ENCODE assay signal across 8 cellular contexts in the genomic region with DNA sequence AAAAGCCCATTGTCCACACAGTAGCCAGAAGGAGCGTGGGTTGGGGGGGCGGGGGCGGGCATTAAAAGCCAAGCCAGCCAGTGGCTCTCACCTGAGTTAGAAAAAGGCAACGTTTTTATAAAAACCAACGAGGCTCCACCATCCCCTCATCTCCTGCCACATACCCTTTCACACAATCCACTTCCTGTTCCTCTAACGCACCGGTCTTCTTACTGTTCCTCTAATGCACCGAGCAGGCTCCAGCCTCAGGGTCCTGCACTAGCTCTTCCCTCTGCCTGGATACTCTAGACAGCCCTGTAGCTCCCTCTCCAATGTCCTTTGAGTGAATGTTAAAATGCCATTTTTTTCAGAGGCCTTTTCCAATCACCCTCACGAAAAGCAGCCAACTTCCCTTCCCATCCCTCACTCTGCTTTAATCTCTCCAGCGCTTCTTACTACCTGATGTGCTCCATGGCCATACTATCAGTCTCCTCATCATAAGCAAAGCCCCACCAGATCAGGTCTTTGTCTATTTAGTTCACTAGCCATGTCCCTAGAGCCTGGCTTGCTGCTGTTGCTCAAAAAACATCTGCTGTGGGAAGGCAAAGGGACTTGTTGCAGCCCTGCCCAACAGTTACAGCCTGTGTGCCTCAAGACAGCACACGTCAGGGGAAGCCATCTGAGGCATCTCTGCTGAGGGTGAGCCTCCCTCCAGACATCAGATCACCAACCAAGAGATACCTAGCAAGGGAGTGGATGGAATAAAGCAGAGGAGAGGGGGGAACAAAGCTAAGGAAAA. TPM values are rescaled to one million over a fixed set of nuclear protein-coding genes. Genes with fewer than 3 reads are reported as not detected.
DNase-seq lines count a peak whose midpoint lies in the region; ATAC-seq, FAIRE-seq and TF ChIP-seq lines count a peak whose summit lies in the region.

No MANE protein-coding gene starts in this region.

- H2AFZ ChIP-seq in Loucy (ENCODE audit: low read length) = no peak overlapping the region
- no peak overlapping the region for H2AFZ ChIP-seq in GM12878 (ENCODE audit: control insufficient read depth, low read depth, low read length)

- peak overlapping the region; percentile 27 for H3K27ac ChIP-seq in GM12878 (ENCODE audit: control insufficient read depth, insufficient read depth)

- peak overlapping the region; percentile 87 to 97 (median 92) for H3K27ac Mint-ChIP-seq in naive thymus-derived CD8-positive, alpha-beta T cell

- peaks cover 80% of the 10 kb centered on the region for H4K20me1 ChIP-seq in Loucy (ENCODE audit: insufficient read depth, low read length, poor library complexity, severe bottlenecking)
- 0 out of 2 replicates have a peak, but pooled peaks cover 3% of the 10 kb centered on the region for H4K20me1 ChIP-seq in GM12878 (ENCODE audit: control insufficient read depth, insufficient read depth)

- peaks cover 0 to 30% (median 0%) of the 10 kb centered on the region in 3 donors for H3K36me3 Mint-ChIP-seq in naive thymus-derived CD8-positive, alpha-beta T cell

- H3K4me3 ChIP-seq in Loucy (ENCODE audit: low read length, poor library complexity, severe bottlenecking) (peak overlapping the region; percentile 75), GM12878 (peak overlapping the region; percentile 59)

- H3K4me1 ChIP-seq in Loucy (ENCODE audit: insufficient read depth, low read length, poor library complexity, severe bottlenecking) = peaks cover 69% of the 10 kb centered on the region
- peaks cover 10% of the 10 kb centered on the region for H3K4me1 ChIP-seq in GM12878 (ENCODE audit: control insufficient read depth, insufficient read depth, low read length)

- POLR2A ChIA-PET in GM12878 (lab: Charles Lee) = interaction anchor here (1.0 to 5.8 kb wide), 5 partner anchors 8 to 61 kb away, joined by 5 to 76 read pairs (median 38); a partner anchor contains a TSS
- POLR2A ChIA-PET in naive thymus-derived CD8-positive, alpha-beta T cell (lab: Charles Lee) = interaction anchor here (0.6 to 2.1 kb wide), 6 partner anchors 17 to 1262 kb away, joined by 3 to 7 read pairs (median 4); a partner anchor contains a TSS

- H3K79me2 ChIP-seq in Loucy (ENCODE audit: insufficient read depth, low read length) (peaks cover 88% of the 10 kb centered on the region), GM12878 (ENCODE audit: control insufficient read depth, insufficient read depth, low read length) (peaks cover 85% of the 10 kb centered on the region)

- peak; percentile 48 for ATAC-seq in GM12878
- ATAC-seq in naive thymus-derived CD8-positive, alpha-beta T cell = peak; percentile 34 to 41
- no peak for ATAC-seq in GM19467 (IDR thresholded peaks at IDR 0.05; ENCODE audit: unreplicated experiment)

- H3K4me1 Mint-ChIP-seq in naive thymus-derived CD8-positive, alpha-beta T cell = peaks cover 51 to 93% (median 89%) of the 10 kb centered on the region in 4 donors

- RAD21 ChIA-PET in GM12878 (lab: Charles Lee; ENCODE audit: unreplicated experiment) = interaction anchor here (1.1 to 3.5 kb wide), 4 partner anchors 12 to 60 kb away, joined by 5 to 37 read pairs (median 16); a partner anchor contains a TSS

- H3K9me3 Mint-ChIP-seq in naive thymus-derived CD8-positive, alpha-beta T cell = no peaks in the 10 kb centered on the region

- no peaks in the 10 kb centered on the region for H3K9me2 ChIP-seq in Loucy (replicated peaks; ENCODE audit: low read depth, low read length)

- no TSS peak for BruUV-seq in GM12878 (replicated peaks; lab: Mats Ljungman, UMichigan)

- peak overlapping the region; percentile 75 to 93 (median 83) for H3K4me3 Mint-ChIP-seq in naive thymus-derived CD8-positive, alpha-beta T cell

- 37% methylated on average over 10 of the region's 11 CpGs for WGBS in GM12878 (ENCODE audit: insufficient coverage, insufficient replicate concordance, low lambda C conversion rate, missing lambda C conversion rate)

- intact Hi-C loops in GM12878 (cut with micrococcal nuclease; ENCODE audit: unreplicated experiment) = loop anchor here (2.0 kb wide), 1 partner anchor 64 kb away; no protein-coding TSS in a partner anchor

- H3F3A ChIP-seq in Loucy (ENCODE audit: low read depth) = no peaks in the 10 kb centered on the region

- in situ Hi-C loops in GM12878 (cut with MboI) = no loop called here

- SMC1A ChIA-PET in GM12878 (lab: Charles Lee; ENCODE audit: uncharacterized antibody, unreplicated experiment) = interaction anchor here (0.9 to 5.8 kb wide), 9 partner anchors 7 to 63 kb away, joined by 3 to 52 read pairs (median 3); a partner anchor contains a TSS

- TF ChIP-seq RAD21 in GM12878 (IDR thresholded peaks at IDR 0.05; ENCODE audit: insufficient read depth, low read depth, low read length) = no peak

- no peaks in the 10 kb centered on the region for H3K27me3 Mint-ChIP-seq in naive thymus-derived CD8-positive, alpha-beta T cell

- TF ChIP-seq POLR2A in GM12878 (IDR thresholded peaks at IDR 0.05; ENCODE audit: low read depth, low read length) = no peak

- no peaks in the 10 kb centered on the region for H3K9me3 ChIP-seq in Loucy (ENCODE audit: insufficient read depth, low read depth, low read length)
- H3K9me3 ChIP-seq in GM12878 (replicated peaks; ENCODE audit: control insufficient read depth, insufficient read depth, low read length) = no peaks in the 10 kb centered on the region

- DNase-seq in CD1c-positive myeloid dendritic cell (ENCODE audit: extremely low spot score) (peak; percentile 63), GM12878 (ENCODE audit: low read depth, low spot score) (no peak), NCI-H82 (lab: John Stamatoyannopoulos, UW) (no peak), dermis blood vessel endothelial cell (no peak), NCI-H1436 treated with DMSO at 0.1 percent for 48 hours (lab: John Stamatoyannopoulos, UW) (no peak)
- peak in 6 of 10 donors; percentile 4 to 45 (median 30) for DNase-seq in naive thymus-derived CD8-positive, alpha-beta T cell

- TF ChIP-seq EP300 in GM12878 (IDR thresholded peaks at IDR 0.05; ENCODE audit: borderline replicate concordance in 1 of 2, control insufficient read depth in 1 of 2, low read depth in 2 of 2, low read length in 2 of 2) = no peak

- CTCF ChIA-PET in GM12878 (lab: Yijun Ruan, JAX) = interaction anchor here (0.9 to 5.2 kb wide), 6 partner anchors 12 to 74 kb away, joined by 3 to 41 read pairs (median 4); a partner anchor contains a TSS

- no peak for FAIRE-seq in GM12878 (lab: Jason Lieb, UNC)

- TF ChIP-seq CTCF in Loucy (conservative IDR thresholded peaks at IDR 0.05; ENCODE audit: low read length) (no peak), GM12878 (IDR thresholded peaks at IDR 0.05 in 2 of 3, conservative IDR thresholded peaks at IDR 0.05 in 1 of 3; ENCODE audit: control insufficient read depth in 2 of 3, extremely low read depth in 1 of 3, insufficient read depth in 1 of 3, low read depth in 3 of 3, low read length in 3 of 3) (no peak)

- peak overlapping the region; percentile 77 for H3K9ac ChIP-seq in Loucy (ENCODE audit: low read depth, low read length, poor library complexity, severe bottlenecking)
- H3K9ac ChIP-seq in GM12878 (ENCODE audit: control insufficient read depth, insufficient read depth, low read length) = peak overlapping the region; percentile 24; the same call in 1 of the 2 replicates

- H3K4me2 ChIP-seq in Loucy (ENCODE audit: low read depth, low read length, poor library complexity, severe bottlenecking) (peak overlapping the region; percentile 99), GM12878 (ENCODE audit: control insufficient read depth, insufficient read depth) (peak overlapping the region; percentile 85)

- H3K36me3 ChIP-seq in Loucy (ENCODE audit: insufficient read depth, low read length) (no peaks in the 10 kb centered on the region), GM12878 (ENCODE audit: control insufficient read depth in 2 of 2, insufficient read depth in 2 of 2, low read length in 1 of 2) (peaks cover 0 to 6% of the 10 kb centered on the region in 2 experiments)

- no peaks in the 10 kb centered on the region for H3K27me3 ChIP-seq in Loucy (ENCODE audit: insufficient read depth, low read length, poor library complexity, severe bottlenecking)
- no peaks in the 10 kb centered on the region for H3K27me3 ChIP-seq in GM12878 (replicated peaks in 1 of 2; ENCODE audit: control insufficient read depth in 2 of 2, insufficient read depth in 2 of 2, low read length in 1 of 2)

RNA-seq across cellular contexts. Expression of a gene that starts 4.0 kb away (rescaled TPM):
- 70.3 and 80.3 TPM in 2 replicates for total RNA-seq in GM12878 (2013; cell fraction: nucleolus; rRNA removed)
- 88.4 and 103 TPM in 2 replicates for total RNA-seq in GM12878 (2014; rRNA removed)
- 121 and 129 TPM in 2 replicates for total RNA-seq in GM12878 (2014; rRNA removed; fragmentation: Illumina TruSeq; extraction: Trizol)
- total RNA-seq in GM12878 (2021) = 249 and 256 TPM in 2 replicates
- polyA plus RNA-seq in GM12878 (2011; ENCODE audit: low read depth) = 293 TPM
- polyA plus RNA-seq in GM12878 (2011; rRNA removed) = 412 and 519 TPM in 2 replicates
- polyA plus RNA-seq in GM12878 (2011; cell fraction: cytosol; rRNA removed) = 500 and 750 TPM in 2 replicates
- 213 and 233 TPM in 2 replicates for polyA plus RNA-seq in GM12878 (2011; cell fraction: nucleus; rRNA removed)
- 216 and 253 TPM in 2 replicates for polyA plus RNA-seq in GM12878 (2012)
- polyA plus RNA-seq in GM12878 (2014; fragmentation: Illumina TruSeq; extraction: Trizol) = 687 and 768 TPM in 2 replicates
- 100 to 1,000 TPM; 150 to 166 TPM for polyA plus RNA-seq in GM12878 (2014; fragmentation: Nextera tagmentation; extraction: Ambion mirVana)
- polyA plus RNA-seq in GM12878 (2014; rRNA removed) = 258 and 259 TPM in 2 replicates
- 100 to 1,000 TPM; 590 TPM for polyA plus RNA-seq in GM12878 (2016; fragmentation: Nextera tagmentation; extraction: Ambion mirVana)
- 288 and 300 TPM in 2 replicates for polyA minus RNA-seq in GM12878 (2011; rRNA and poly(A)+ RNA removed)
- polyA minus RNA-seq in GM12878 (2011; cell fraction: cytosol; rRNA and poly(A)+ RNA removed) = 71.6 and 94.4 TPM in 2 replicates
- 37.8 and 43.9 TPM in 2 replicates for polyA minus RNA-seq in GM12878 (2011; cell fraction: nucleus; rRNA and poly(A)+ RNA removed)
- 10 to 100 TPM; 79.0 to 79.4 TPM for total RNA-seq in naive thymus-derived CD8-positive, alpha-beta T cell
- polyA plus RNA-seq in naive thymus-derived CD8-positive, alpha-beta T cell = 10 to 100 TPM; 47.2 to 50.4 (median 50.1) TPM
- 269 and 390 TPM in 2 replicates for total RNA-seq in dermis blood vessel endothelial cell

RNA-seq across cellular contexts. Expression of a gene that starts 60.0 kb away (rescaled TPM):
- total RNA-seq in GM12878 (2013; cell fraction: nucleolus; rRNA removed) = 1.3 and 2.6 TPM in 2 replicates
- total RNA-seq in GM12878 (2014; rRNA removed) = 0.60 and 1.1 TPM in 2 replicates
- 0.45 and 0.60 TPM in 2 replicates for total RNA-seq in GM12878 (2014; rRNA removed; fragmentation: Illumina TruSeq; extraction: Trizol)
- 0.77 and 1.5 TPM in 2 replicates for total RNA-seq in GM12878 (2021)
- 0.91 TPM for polyA plus RNA-seq in GM12878 (2011; ENCODE audit: low read depth)
- 1.3 and 1.5 TPM in 2 replicates for polyA plus RNA-seq in GM12878 (2011; rRNA removed)
- 2.3 and 3.4 TPM in 2 replicates for polyA plus RNA-seq in GM12878 (2011; cell fraction: cytosol; rRNA removed)
- polyA plus RNA-seq in GM12878 (2011; cell fraction: nucleus; rRNA removed) = 5.3 and 9.1 TPM in 2 replicates
- polyA plus RNA-seq in GM12878 (2012) = 2.0 and 3.7 TPM in 2 replicates
- polyA plus RNA-seq in GM12878 (2014; fragmentation: Illumina TruSeq; extraction: Trizol) = 0.51 and 0.96 TPM in 2 replicates
- polyA plus RNA-seq in GM12878 (2014; fragmentation: Nextera tagmentation; extraction: Ambion mirVana) = under 1 TPM in 1 of 2 experiments, not detected in 1; 0.16 TPM
- polyA plus RNA-seq in GM12878 (2014; rRNA removed) = 1.3 and 1.9 TPM in 2 replicates
- 1 to 10 TPM; 1.4 to 2.4 TPM for polyA plus RNA-seq in GM12878 (2016; fragmentation: Nextera tagmentation; extraction: Ambion mirVana)
- polyA minus RNA-seq in GM12878 (2011; rRNA and poly(A)+ RNA removed) = 0.29 and 1.0 TPM in 2 replicates
- polyA minus RNA-seq in GM12878 (2011; cell fraction: cytosol; rRNA and poly(A)+ RNA removed) = 1.5 TPM in 1 of 2 replicates, not detected in the other
- polyA minus RNA-seq in GM12878 (2011; cell fraction: nucleus; rRNA and poly(A)+ RNA removed) = 0.85 and 1.2 TPM in 2 replicates
- 1 to 10 TPM; 2.7 to 3.3 TPM for total RNA-seq in naive thymus-derived CD8-positive, alpha-beta T cell
- polyA plus RNA-seq in naive thymus-derived CD8-positive, alpha-beta T cell = 1 to 10 TPM in 1 of 3 donors, under 1 TPM in 2; 0.81 to 1.5 (median 0.98) TPM
- 4.6 and 6.0 TPM in 2 replicates for total RNA-seq in dermis blood vessel endothelial cell

Comparison
In these comparisons a context has a peak if more than half of its experiments do, and no peak if none do; other contexts are left out.
1. DNase-seq: peak in CD1c-positive myeloid dendritic cell (single experiment) and naive thymus-derived CD8-positive, alpha-beta T cell (6 of 10); none in GM12878 (single experiment), NCI-H82 (single experiment), dermis blood vessel endothelial cell (single experiment) and NCI-H1436 treated with DMSO at 0.1 percent for 48 hours (single experiment).